ENCODE assay signal across 16 cellular contexts in genomic region chr5:855771-856530, GRCh38. TPM values are rescaled to one million over a fixed set of nuclear protein-coding genes. Genes with fewer than 3 reads are reported as not detected.
A peak's percentile ranks its signal among the peaks of the same experiment; 100 is the strongest.
DNase-seq lines count a peak whose midpoint lies in the region; ATAC-seq and TF ChIP-seq lines count a peak whose summit lies in the region.
"Had no signal": no experiment of that assay in that cellular context is flagged by ENCODE, and none has a peak within 500 bp of the region (broad histone marks: within the 10 kb centered on the region; RNA-seq: fewer than 3 reads in every experiment).

No MANE protein-coding gene starts in this region.

- TF ChIP-seq CTCF in endodermal cell (conservative IDR thresholded peaks at IDR 0.05) (no peak), sigmoid colon (IDR thresholded peaks at IDR 0.05) (no peak), gastrocnemius medialis (IDR thresholded peaks at IDR 0.05 in 4 of 5, conservative IDR thresholded peaks at IDR 0.05 in 1 of 5) (no peak)

- H3K27me3 ChIP-seq in MG63 (peaks cover 8% of the 10 kb centered on the region; the same call in 1 of the 2 replicates), endodermal cell (ENCODE audit: control insufficient read depth, insufficient read depth, low read length, poor library complexity, severe bottlenecking) (no peaks in the 10 kb centered on the region), sigmoid colon (peaks cover 0 to 29% (median 17%) of the 10 kb centered on the region in 3 donors), gastrocnemius medialis (peaks cover 21 to 26% (median 23%) of the 10 kb centered on the region in 3 donors)

- H3K4me1 ChIP-seq in endodermal cell (ENCODE audit: control insufficient read depth, insufficient read depth, low read length) (no peaks in the 10 kb centered on the region), sigmoid colon (no peaks in the 10 kb centered on the region), gastrocnemius medialis (no peaks in the 10 kb centered on the region)
- H3K4me1 ChIP-seq: prostate gland had no signal

- ATAC-seq in activated T-cell treated with anti-CD3 and anti-CD28 coated beads, Interleukin-2, amount 50 U/mL, for 72 hours (replicated peaks in 1 of 2) = peak; percentile 29 to 54
- ATAC-seq in HG02885 (IDR thresholded peaks at IDR 0.05; ENCODE audit: poor library complexity, unreplicated experiment) (no peak), HG03045 (IDR thresholded peaks at IDR 0.05; ENCODE audit: unreplicated experiment) (no peak), gastrocnemius medialis (no peak)

- peak overlapping the region; percentile 10 for H3K27ac ChIP-seq in endodermal cell (ENCODE audit: low read depth, low read length)
- no peak overlapping the region for H3K27ac ChIP-seq in sigmoid colon
- H3K27ac ChIP-seq in gastrocnemius medialis = no peak overlapping the region
- H3K27ac ChIP-seq: prostate gland, RWPE1 had no signal

- H3K36me3 Mint-ChIP-seq in activated T-cell treated with anti-CD3 and anti-CD28 coated beads, Interleukin-2, amount 50 U/mL, for 72 hours (ENCODE audit: insufficient read depth in 2 of 2) = no peaks in the 10 kb centered on the region
- H3K36me3 Mint-ChIP-seq in endodermal cell (ENCODE audit: low read depth) = peaks cover 6% of the 10 kb centered on the region
- H3K36me3 Mint-ChIP-seq: activated CD4-positive, alpha-beta memory T cell treated with anti-CD3 and anti-CD28 coated beads for 36 hours; activated naive CD4-positive, alpha-beta T cell treated with anti-CD3 and anti-CD28 coated beads, Interleukin-2, amount 10 ng/mL, durations not matched to agents 7 days and 5 days; type B pancreatic cell had no signal

- H3K4me3 Mint-ChIP-seq in activated T-cell treated with anti-CD3 and anti-CD28 coated beads, Interleukin-2, amount 50 U/mL, for 72 hours = no peak overlapping the region
- H3K4me3 Mint-ChIP-seq in endodermal cell = no peak overlapping the region
- H3K4me3 Mint-ChIP-seq: activated CD4-positive, alpha-beta memory T cell treated with anti-CD3 and anti-CD28 coated beads for 36 hours; activated naive CD4-positive, alpha-beta T cell treated with anti-CD3 and anti-CD28 coated beads, Interleukin-2, amount 10 ng/mL, durations not matched to agents 7 days and 5 days; type B pancreatic cell had no signal

- no peak overlapping the region for H3K27ac Mint-ChIP-seq in activated T-cell treated with anti-CD3 and anti-CD28 coated beads, Interleukin-2, amount 50 U/mL, for 72 hours
- H3K27ac Mint-ChIP-seq in endodermal cell = no peak overlapping the region
- H3K27ac Mint-ChIP-seq: activated CD4-positive, alpha-beta memory T cell treated with anti-CD3 and anti-CD28 coated beads for 36 hours; activated naive CD4-positive, alpha-beta T cell treated with anti-CD3 and anti-CD28 coated beads, Interleukin-2, amount 10 ng/mL, durations not matched to agents 7 days and 5 days; type B pancreatic cell had no signal

- H3K4me3 ChIP-seq in MG63 = no peak overlapping the region
- H3K4me3 ChIP-seq in endodermal cell (ENCODE audit: low read length) = no peak overlapping the region
- H3K4me3 ChIP-seq in sigmoid colon = no peak overlapping the region
- H3K4me3 ChIP-seq in gastrocnemius medialis = no peak overlapping the region
- H3K4me3 ChIP-seq: prostate gland had no signal

- no peaks in the 10 kb centered on the region for H3K36me3 ChIP-seq in MG63
- no peaks in the 10 kb centered on the region for H3K36me3 ChIP-seq in endodermal cell (ENCODE audit: control insufficient read depth, insufficient read depth, low read length)
- H3K36me3 ChIP-seq in sigmoid colon = no peaks in the 10 kb centered on the region
- H3K36me3 ChIP-seq in gastrocnemius medialis = no peaks in the 10 kb centered on the region
- H3K36me3 ChIP-seq: prostate gland had no signal

- WGBS in endodermal cell (ENCODE audit: insufficient coverage in 1 of 2, insufficient read length in 1 of 2), 2 experiments = 81 to 90% methylated on average over 9 to 21 of the region's 21 CpGs
- WGBS in sigmoid colon, 2 donors = 71 to 78% methylated on average over 21 of the region's 21 CpGs

- peak in 1 of 2 donors; percentile 16 for DNase-seq in activated T-cell treated with anti-CD3 and anti-CD28 coated beads, Interleukin-2, amount 50 U/mL, for 72 hours
- no peak for DNase-seq in activated T-cell treated with anti-CD3 and anti-CD28 coated beads, Interleukin-2, amount 50 U/mL, for 1 hour
- DNase-seq in MG63 (peak; percentile 15), endodermal cell (no peak), sigmoid colon (peak; percentile 56), gastrocnemius medialis (no peak)
- DNase-seq: activated CD4-positive, alpha-beta memory T cell treated with anti-CD3 and anti-CD28 coated beads for 36 hours; DMS153; NCI-H510A; T1000 had no signal

- intact Hi-C loops in sigmoid colon (cut with DNase I) = no loop called here
- intact Hi-C loops in gastrocnemius medialis (cut with DNase I; ENCODE audit: low total_unique reads) = no loop called here

- H3K9me3 ChIP-seq in MG63 (no peaks in the 10 kb centered on the region), endodermal cell (ENCODE audit: control insufficient read depth, low read length) (no peaks in the 10 kb centered on the region), sigmoid colon (no peaks in the 10 kb centered on the region), gastrocnemius medialis (no peaks in the 10 kb centered on the region)
- H3K9me3 ChIP-seq: prostate gland had no signal

- H3K27me3 Mint-ChIP-seq in activated T-cell treated with anti-CD3 and anti-CD28 coated beads, Interleukin-2, amount 50 U/mL, for 72 hours (ENCODE audit: low read depth) = peaks cover 13% of the 10 kb centered on the region
- H3K27me3 Mint-ChIP-seq in endodermal cell (ENCODE audit: insufficient read depth) = no peaks in the 10 kb centered on the region
- H3K27me3 Mint-ChIP-seq: activated CD4-positive, alpha-beta memory T cell treated with anti-CD3 and anti-CD28 coated beads for 36 hours; activated naive CD4-positive, alpha-beta T cell treated with anti-CD3 and anti-CD28 coated beads, Interleukin-2, amount 10 ng/mL, durations not matched to agents 7 days and 5 days; type B pancreatic cell had no signal

- no peaks in the 10 kb centered on the region for H3K9me3 Mint-ChIP-seq in activated T-cell treated with anti-CD3 and anti-CD28 coated beads, Interleukin-2, amount 50 U/mL, for 72 hours
- H3K9me3 Mint-ChIP-seq in endodermal cell = no peaks in the 10 kb centered on the region
- H3K9me3 Mint-ChIP-seq: activated CD4-positive, alpha-beta memory T cell treated with anti-CD3 and anti-CD28 coated beads for 36 hours; type B pancreatic cell had no signal

- no peaks in the 10 kb centered on the region for H3K4me1 Mint-ChIP-seq in activated T-cell treated with anti-CD3 and anti-CD28 coated beads, Interleukin-2, amount 50 U/mL, for 72 hours (ENCODE audit: low read depth)
- H3K4me1 Mint-ChIP-seq in endodermal cell = peaks cover 5% of the 10 kb centered on the region
- H3K4me1 Mint-ChIP-seq: activated naive CD4-positive, alpha-beta T cell treated with anti-CD3 and anti-CD28 coated beads, Interleukin-2, amount 10 ng/mL, durations not matched to agents 7 days and 5 days had no signal

- no peak for TF ChIP-seq POLR2A in sigmoid colon (IDR thresholded peaks at IDR 0.05)
- no peak for TF ChIP-seq POLR2A in gastrocnemius medialis (IDR thresholded peaks at IDR 0.05)

- TF ChIP-seq EP300 in sigmoid colon (IDR thresholded peaks at IDR 0.05) = no peak

- in situ Hi-C loops in gastrocnemius medialis (cut with MboI; ENCODE audit: low sequenced_read_pairs in 4 of 4) = no loop called here

- no peak overlapping the region for H3K9ac ChIP-seq in endodermal cell (ENCODE audit: extremely low read depth, low read length, poor library complexity, severe bottlenecking)

RNA-seq across cellular contexts. Expression of gene ZDHHC11, which starts 5.2 kb away (rescaled TPM):
- total RNA-seq in activated T-cell treated with anti-CD3 and anti-CD28 coated beads, Interleukin-2, amount 50 U/mL, for 72 hours = 10 to 100 TPM; 28.3 to 29.5 TPM
- total RNA-seq in MG63 (2014; rRNA removed; shearing (Covaris generic); ENCODE audit: low replicate concordance) = 0.56 TPM in 1 of 2 replicates, not detected in the other
- 10 to 100 TPM; 10.6 to 28.9 TPM for total RNA-seq in endodermal cell
- 8.4 TPM for polyA plus RNA-seq in endodermal cell (2013, experiment 1 of 2)
- polyA plus RNA-seq in endodermal cell (2013, experiment 2 of 2) = 10.4 TPM
- 1 to 10 TPM; 1.8 to 8.0 (median 3.7) TPM for total RNA-seq in sigmoid colon
- 1 to 10 TPM in 1 of 3 donors, under 1 TPM in 1, not detected in 1; 0.60 to 4.9 TPM for polyA plus RNA-seq in sigmoid colon
- 1 to 10 TPM in 2 of 4 donors, under 1 TPM in 1, not detected in 1; 0.85 to 3.8 (median 2.3) TPM for total RNA-seq in gastrocnemius medialis

RNA-seq across cellular contexts. Expression of gene BRD9, which starts 36.6 kb away (rescaled TPM):
- 10 to 100 TPM; 50.6 to 54.7 TPM for total RNA-seq in activated T-cell treated with anti-CD3 and anti-CD28 coated beads, Interleukin-2, amount 50 U/mL, for 72 hours
- 15.8 and 27.5 TPM in 2 replicates for total RNA-seq in MG63 (2014; rRNA removed; shearing (Covaris generic); ENCODE audit: low replicate concordance)
- total RNA-seq in endodermal cell (10 to 100 TPM; 58.2 to 67.9 TPM), sigmoid colon (10 to 100 TPM; 21.4 to 38.8 (median 24.6) TPM), gastrocnemius medialis (10 to 100 TPM; 20.3 to 28.8 (median 22.2) TPM)
- polyA plus RNA-seq in endodermal cell (2013, experiment 1 of 2) = 48.1 TPM
- 43.1 TPM for polyA plus RNA-seq in endodermal cell (2013, experiment 2 of 2)
- 10 to 100 TPM; 12.9 to 28.3 (median 14.4) TPM for polyA plus RNA-seq in sigmoid colon

RNA-seq across cellular contexts. Expression of gene TRIP13, which starts 36.7 kb away (rescaled TPM):
- total RNA-seq in activated T-cell treated with anti-CD3 and anti-CD28 coated beads, Interleukin-2, amount 50 U/mL, for 72 hours = 10 to 100 TPM; 17.7 to 18.2 TPM
- total RNA-seq in MG63 (2014; rRNA removed; shearing (Covaris generic); ENCODE audit: low replicate concordance) = 73.4 and 82.0 TPM in 2 replicates
- 10 to 100 TPM; 21.9 to 32.4 TPM for total RNA-seq in endodermal cell
- 31.7 TPM for polyA plus RNA-seq in endodermal cell (2013, experiment 1 of 2)
- polyA plus RNA-seq in endodermal cell (2013, experiment 2 of 2) = 31.8 TPM
- total RNA-seq in sigmoid colon = under 1 TPM in 3 of 4 donors, not detected in 1; 0.16 to 0.83 (median 0.54) TPM
- polyA plus RNA-seq in sigmoid colon = 1 to 10 TPM; 1.2 to 7.7 (median 3.9) TPM
- 1 to 10 TPM in 1 of 4 donors, under 1 TPM in 3; 0.41 to 1.6 (median 0.50) TPM for total RNA-seq in gastrocnemius medialis

Comparison
In these comparisons a context has a peak if more than half of its experiments do, and no peak if none do; other contexts are left out.
1. ATAC-seq: peak in activated T-cell treated with anti-CD3 and anti-CD28 coated beads, Interleukin-2, amount 50 U/mL, for 72 hours (2 of 2); none in HG02885 (single experiment), HG03045 (single experiment) and gastrocnemius medialis (0 of 2).
2. DNase-seq: peak in MG63 (single experiment) and sigmoid colon (single experiment); none in activated T-cell treated with anti-CD3 and anti-CD28 coated beads, Interleukin-2, amount 50 U/mL, for 1 hour (single experiment), endodermal cell (single experiment) and gastrocnemius medialis (0 of 2).
3. RNA of gene TRIP13, which starts 36.7 kb away (total RNA-seq): 73.4 to 82.0 TPM in MG63, 21.9 to 32.4 TPM in endodermal cell and 17.7 to 18.2 TPM in activated T-cell treated with anti-CD3 and anti-CD28 coated beads, Interleukin-2, amount 50 U/mL, for 72 hours; 0.41 to 1.6 TPM in gastrocnemius medialis and 0.16 to 0.83 TPM in sigmoid colon; every median in the first group is over 4 times any median in the second.